ENCODE assay signal across 20 cellular contexts in the genomic region with DNA sequence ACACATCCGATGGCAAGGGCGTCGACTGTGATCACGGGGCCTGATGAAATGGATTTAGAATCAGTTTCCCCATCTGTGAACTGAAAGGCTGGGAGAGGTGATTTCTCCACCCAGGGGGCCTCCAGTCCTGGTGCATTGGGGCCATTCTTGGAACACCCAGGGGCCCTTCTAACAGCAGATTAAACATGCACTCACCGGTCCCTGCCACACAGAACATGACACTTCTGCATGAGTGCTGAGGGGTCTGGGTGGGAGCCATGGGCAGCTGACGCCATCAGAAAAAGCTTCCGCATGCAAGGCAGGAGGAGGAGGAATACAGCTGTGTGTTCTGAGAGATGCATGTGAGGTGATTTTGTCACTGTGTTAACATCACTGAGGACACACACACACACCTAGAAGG.
"Had no signal": no experiment of that assay in that cellular context is flagged by ENCODE, and none has a peak within 500 bp of the region (broad histone marks: within the 10 kb centered on the region; RNA-seq: fewer than 3 reads in every experiment).

No MANE protein-coding gene starts in this region.

- H3K4me3 Mint-ChIP-seq: dendritic cell treated with granulocyte-macrophage colony-stimulating factor and Interleukin-4, amounts not matched to agents 40 ng/mL and 50 ng/mL, for 4 days; immature natural killer cell; memory B cell; natural killer cell treated with Interleukin-12 subunit alpha and Interleukin-12 subunit beta and Interleukin-15 and Interleukin-18, amount 100 ng/mL, for 72 hours had no signal

- DNase-seq: esophagus squamous epithelium; foreskin fibroblast; glutamatergic neuron; immature natural killer cell; left ventricle myocardium inferior; lower lobe of right lung; midbrain; small intestine; stimulated activated CD4-positive, alpha-beta T cell treated with anti-CD3 and anti-CD28 coated beads, Interleukin-12 subunit alpha, Interleukin-12 subunit beta, amount 100 ng/mL, for 4 hours; stimulated activated naive CD4-positive, alpha-beta T cell; upper lobe of right lung had no signal

- H3K4me3 ChIP-seq: esophagus squamous epithelium, gastroesophageal sphincter, left ventricle myocardium inferior, lower lobe of right lung, right atrium auricular region, tibial nerve, upper lobe of right lung, vagina had no signal

- H3K9me3 ChIP-seq: esophagus squamous epithelium, gastroesophageal sphincter, left ventricle myocardium inferior, lower lobe of right lung, neutrophil, right atrium auricular region, tibial nerve, upper lobe of right lung, vagina had no signal

- H3K27ac ChIP-seq: esophagus squamous epithelium, gastroesophageal sphincter, left ventricle myocardium inferior, lower lobe of right lung, neutrophil, right atrium auricular region, tibial nerve, upper lobe of right lung, vagina had no signal

- H3K27me3 ChIP-seq: gastroesophageal sphincter, right atrium auricular region, vagina had no signal

- H3K4me1 ChIP-seq: right atrium auricular region, tibial nerve, vagina had no signal

- ATAC-seq: gastroesophageal sphincter; left cardiac atrium; lower lobe of right lung; natural killer cell treated with Interleukin-12 subunit alpha and Interleukin-12 subunit beta and Interleukin-15 and Interleukin-18, amount 100 ng/mL, for 72 hours; upper lobe of right lung had no signal

- H3K36me3 Mint-ChIP-seq: memory B cell; natural killer cell treated with Interleukin-12 subunit alpha and Interleukin-12 subunit beta and Interleukin-15 and Interleukin-18, amount 100 ng/mL, for 72 hours had no signal

- H3K36me3 ChIP-seq: esophagus squamous epithelium, gastroesophageal sphincter, left ventricle myocardium inferior, lower lobe of right lung, neutrophil, right atrium auricular region, tibial nerve, upper lobe of right lung, vagina had no signal

- H3K4me1 Mint-ChIP-seq: immature natural killer cell, memory B cell had no signal

- H3K9me3 Mint-ChIP-seq: dendritic cell treated with granulocyte-macrophage colony-stimulating factor and Interleukin-4, amounts not matched to agents 40 ng/mL and 50 ng/mL, for 4 days; memory B cell; natural killer cell treated with Interleukin-12 subunit alpha and Interleukin-12 subunit beta and Interleukin-15 and Interleukin-18, amount 100 ng/mL, for 72 hours had no signal

- H3K27ac Mint-ChIP-seq: dendritic cell treated with granulocyte-macrophage colony-stimulating factor and Interleukin-4, amounts not matched to agents 40 ng/mL and 50 ng/mL, for 4 days; immature natural killer cell; memory B cell had no signal
